ENCODE assay signal across 1 cellular context in genomic region chr4:184403384-184403781, GRCh38.
TF ChIP-seq lines count a peak whose summit lies in the region.

No MANE protein-coding gene starts in this region.

TF ChIP-seq in GM12878, 131 proteins besides CTCF, POLR2A, EP300 and RAD21 (continued from another document):
- TF ChIP-seq CEBPZ (IDR thresholded peaks at IDR 0.05; ENCODE audit: low read depth, low read length) (no peak), RFX5 (IDR thresholded peaks at IDR 0.05; ENCODE audit: low read depth, low read length) (no peak), SUPT20H (IDR thresholded peaks at IDR 0.05; ENCODE audit: borderline replicate concordance, control insufficient read depth, low read depth, low read length) (no peak)
